In genomic region chr7:20430664-20431063, GRCh38 we compare ENCODE assay signal across 24 cellular contexts.
A peak's percentile ranks its signal among the peaks of the same experiment; 100 is the strongest.
DNase-seq lines count a peak whose midpoint lies in the region; ATAC-seq and TF ChIP-seq lines count a peak whose summit lies in the region.
"Had no signal": no experiment of that assay in that cellular context is flagged by ENCODE, and none has a peak within 500 bp of the region (broad histone marks: within the 10 kb centered on the region; RNA-seq: fewer than 3 reads in every experiment).

No MANE protein-coding gene starts in this region.

- no peak overlapping the region for H3K18ac ChIP-seq in mesenchymal stem cell (ENCODE audit: low read depth in 1 of 2, low read length in 2 of 2)

- H3K27ac ChIP-seq in PC-9 (no peak overlapping the region), SK-N-SH (ENCODE audit: low read depth in 2 of 2, low read length in 1 of 2) (no peak overlapping the region), mesenchymal stem cell (ENCODE audit: low read length, poor library complexity, severe bottlenecking) (peak overlapping the region; percentile 81)
- H3K27ac ChIP-seq: BLaER1 had no signal

- H3K27ac Mint-ChIP-seq in activated CD4-positive, alpha-beta T cell treated with anti-CD3 and anti-CD28 coated beads, Interleukin-2, amount 10 ng/mL, durations not matched to agents 24 days and 14 days, result no peak overlapping the region
- H3K27ac Mint-ChIP-seq: CD14-positive monocyte; CD4-positive, alpha-beta memory T cell; CD4-positive, CD25-positive, alpha-beta regulatory T cell; CD8-positive, alpha-beta memory T cell had no signal

- TF ChIP-seq EP300 in SK-N-SH (IDR thresholded peaks at IDR 0.05; ENCODE audit: borderline replicate concordance in 1 of 2, low read depth in 1 of 2, low read length in 1 of 2), result peak in 1 of 2 experiments; percentile 81; a peak in 2 of 4 replicates

- no peak overlapping the region for H3K23ac ChIP-seq in mesenchymal stem cell (ENCODE audit: low read length in 2 of 2)

- no peak overlapping the region for H2BK120ac ChIP-seq in mesenchymal stem cell (ENCODE audit: low read depth, low read length)

- no peak overlapping the region for H4K91ac ChIP-seq in mesenchymal stem cell (ENCODE audit: low read length)

- H3K9me2 ChIP-seq in PC-9 (ENCODE audit: insufficient read depth) (no peaks in the 10 kb centered on the region), SK-N-SH (no peaks in the 10 kb centered on the region)

- BruUV-seq in PC-9 (replicated peaks; lab: Mats Ljungman, UMichigan), result no TSS peak

- H3K4me1 ChIP-seq in PC-9 (replicated peaks; ENCODE audit: insufficient read depth), result no peaks in the 10 kb centered on the region
- H3K4me1 ChIP-seq in SK-N-SH (ENCODE audit: control insufficient read depth in 1 of 2, insufficient read depth in 2 of 2, low read depth in 1 of 2, low read length in 1 of 2), result peaks cover 0 to 20% of the 10 kb centered on the region in 2 experiments; a peak in 2 of 4 replicates
- H3K4me1 ChIP-seq in mesenchymal stem cell (ENCODE audit: control insufficient read depth, insufficient read depth, low read depth, low read length), result peaks cover 2% of the 10 kb centered on the region
- H3K4me1 ChIP-seq: BLaER1 had no signal

- H3K9me3 Mint-ChIP-seq in activated CD4-positive, alpha-beta T cell treated with anti-CD3 and anti-CD28 coated beads, Interleukin-2, amount 10 ng/mL, durations not matched to agents 24 days and 14 days, result no peaks in the 10 kb centered on the region

- H3K79me2 ChIP-seq in PC-9 (ENCODE audit: low read depth) (no peaks in the 10 kb centered on the region), SK-N-SH (ENCODE audit: insufficient read depth) (no peaks in the 10 kb centered on the region)

- H3K4me3 Mint-ChIP-seq in activated CD4-positive, alpha-beta T cell treated with anti-CD3 and anti-CD28 coated beads, Interleukin-2, amount 10 ng/mL, durations not matched to agents 24 days and 14 days, result no peak overlapping the region
- H3K4me3 Mint-ChIP-seq: CD14-positive monocyte; CD4-positive, alpha-beta memory T cell; CD4-positive, CD25-positive, alpha-beta regulatory T cell; CD8-positive, alpha-beta memory T cell had no signal

- H3K36me3 ChIP-seq in PC-9 (ENCODE audit: low read depth) (no peaks in the 10 kb centered on the region), SK-N-SH (replicated peaks in 1 of 2; ENCODE audit: control insufficient read depth in 1 of 2, insufficient read depth in 2 of 2, low read length in 1 of 2) (no peaks in the 10 kb centered on the region), mesenchymal stem cell (ENCODE audit: control insufficient read depth in 1 of 2, insufficient read depth in 2 of 2, low read depth in 1 of 2, low read length in 2 of 2) (no peaks in the 10 kb centered on the region)
- H3K36me3 ChIP-seq: BE2C, BLaER1 had no signal

- no peak overlapping the region for H3K14ac ChIP-seq in mesenchymal stem cell (ENCODE audit: low read length in 2 of 2)

- no peak for ATAC-seq in HG02588 (IDR thresholded peaks at IDR 0.05; ENCODE audit: unreplicated experiment)

- H2BK15ac ChIP-seq in mesenchymal stem cell (ENCODE audit: low read depth, poor library complexity, severe bottlenecking), result no peak overlapping the region

- H2AK5ac ChIP-seq in mesenchymal stem cell (ENCODE audit: low read length, severe bottlenecking), result no peak overlapping the region

- TF ChIP-seq RAD21 in SK-N-SH (IDR thresholded peaks at IDR 0.05; ENCODE audit: low read length), result no peak

- no peak for DNase-seq in PC-9
- peak; percentile 22 for DNase-seq in SK-N-SH
- DNase-seq in mesenchymal stem cell, result no peak
- no peak for DNase-seq in ecto neural progenitor cell (ENCODE audit: low spot score)
- DNase-seq in NK-92 (lab: John Stamatoyannopoulos, UW; ENCODE audit: unreplicated experiment), result no peak
- DNase-seq in activated CD4-positive, alpha-beta T cell treated with anti-CD3 and anti-CD28 coated beads, Interleukin-2, amount 10 ng/mL, durations not matched to agents 24 days and 14 days, result no peak
- DNase-seq: 8988T; ACHN; BE2C; C1 segment of cervical spinal cord; CD4-positive, alpha-beta memory T cell; CD4-positive, CD25-positive, alpha-beta regulatory T cell; CD8-positive, alpha-beta memory T cell; COR-L47; DMS 273 treated with DMSO at 0.1 percent for 48 hours; DMS153; DMS53; DMS79; DND-41; EL; GDM1 had no signal

- H3K4me3 ChIP-seq in PC-9 (no peak overlapping the region), SK-N-SH (ENCODE audit: low read depth in 2 of 2, low read length in 1 of 2) (no peak overlapping the region), mesenchymal stem cell (ENCODE audit: insufficient read depth in 1 of 2, low read depth in 1 of 2, low read length in 2 of 2) (no peak overlapping the region)
- H3K4me3 ChIP-seq: BLaER1 had no signal

- no peak overlapping the region for H3K4ac ChIP-seq in mesenchymal stem cell (ENCODE audit: low read depth in 1 of 2, low read length in 2 of 2)

- H3F3A ChIP-seq in PC-9 (ENCODE audit: insufficient read depth, low read depth), result no peaks in the 10 kb centered on the region
- H3F3A ChIP-seq in SK-N-SH (replicated peaks; ENCODE audit: insufficient read depth), result no peaks in the 10 kb centered on the region

- H2AFZ ChIP-seq in PC-9, result peak overlapping the region; percentile 12; the same call in 1 of the 2 replicates
- H2AFZ ChIP-seq in SK-N-SH (ENCODE audit: low read depth), result no peak overlapping the region
- no peak overlapping the region for H2AFZ ChIP-seq in mesenchymal stem cell (ENCODE audit: low read depth, low read length)

- POLR2A ChIA-PET in PC-9 (lab: Charles Lee; ENCODE audit: unreplicated experiment) (no interaction called here), SK-N-SH (lab: Yijun Ruan, JAX) (interaction anchor here (0.8 kb wide), 1 partner anchor 9 kb away, joined by 3 read pairs; no protein-coding TSS in a partner anchor)

- H4K20me1 ChIP-seq in PC-9 (ENCODE audit: insufficient read depth) (no peaks in the 10 kb centered on the region), SK-N-SH (ENCODE audit: insufficient read depth) (no peaks in the 10 kb centered on the region)
- H4K20me1 ChIP-seq: BLaER1 had no signal

- H2BK5ac ChIP-seq in mesenchymal stem cell (ENCODE audit: low read depth, low read length, poor library complexity, severe bottlenecking), result no peak overlapping the region

- no peaks in the 10 kb centered on the region for H3K4me1 Mint-ChIP-seq in activated CD4-positive, alpha-beta T cell treated with anti-CD3 and anti-CD28 coated beads, Interleukin-2, amount 10 ng/mL, durations not matched to agents 24 days and 14 days
- H3K4me1 Mint-ChIP-seq: CD14-positive monocyte; CD4-positive, alpha-beta memory T cell; CD4-positive, CD25-positive, alpha-beta regulatory T cell; CD8-positive, alpha-beta memory T cell had no signal

- H3K9me3 ChIP-seq in PC-9 (ENCODE audit: insufficient read depth, low read depth) (peaks cover 5% of the 10 kb centered on the region; the same call in 1 of the 2 replicates), SK-N-SH (no peaks in the 10 kb centered on the region), mesenchymal stem cell (ENCODE audit: control insufficient read depth, low read length) (no peaks in the 10 kb centered on the region)
- H3K9me3 ChIP-seq: BE2C, BLaER1 had no signal

- WGBS in SK-N-SH (ENCODE audit: low lambda C conversion rate), result 13% methylated on average over 3 of the region's 3 CpGs
- 89% methylated on average over 1 of the region's 3 CpGs for WGBS in mesenchymal stem cell

- H2BK12ac ChIP-seq in mesenchymal stem cell (ENCODE audit: low read length in 2 of 2), result no peak overlapping the region

- H3K9ac ChIP-seq in SK-N-SH (no peak overlapping the region), mesenchymal stem cell (ENCODE audit: low read length) (no peak overlapping the region)
- H3K9ac ChIP-seq: BLaER1 had no signal

- intact Hi-C loops in PC-9 (cut with micrococcal nuclease; ENCODE audit: unreplicated experiment), result no loop called here
- intact Hi-C loops in activated CD4-positive, alpha-beta T cell treated with anti-CD3 and anti-CD28 coated beads, Interleukin-2, amount 10 ng/mL, durations not matched to agents 24 days and 14 days (cut with micrococcal nuclease), result no loop called here

- H3K27me3 ChIP-seq in PC-9 (ENCODE audit: insufficient read depth, low read depth) (no peaks in the 10 kb centered on the region), SK-N-SH (ENCODE audit: insufficient read depth) (no peaks in the 10 kb centered on the region), mesenchymal stem cell (ENCODE audit: control insufficient read depth in 1 of 2, insufficient read depth in 1 of 2, low read length in 2 of 2) (no peaks in the 10 kb centered on the region)
- H3K27me3 ChIP-seq: BE2C, BLaER1 had no signal

- H3K27me3 Mint-ChIP-seq in activated CD4-positive, alpha-beta T cell treated with anti-CD3 and anti-CD28 coated beads, Interleukin-2, amount 10 ng/mL, durations not matched to agents 24 days and 14 days, result no peaks in the 10 kb centered on the region
- H3K27me3 Mint-ChIP-seq: CD4-positive, alpha-beta memory T cell; CD4-positive, CD25-positive, alpha-beta regulatory T cell; CD8-positive, alpha-beta memory T cell had no signal

- no peaks in the 10 kb centered on the region for H3K36me3 Mint-ChIP-seq in activated CD4-positive, alpha-beta T cell treated with anti-CD3 and anti-CD28 coated beads, Interleukin-2, amount 10 ng/mL, durations not matched to agents 24 days and 14 days (ENCODE audit: low read depth)
- H3K36me3 Mint-ChIP-seq: CD14-positive monocyte; CD4-positive, alpha-beta memory T cell; CD4-positive, CD25-positive, alpha-beta regulatory T cell; CD8-positive, alpha-beta memory T cell had no signal

- TF ChIP-seq CTCF in PC-9 (conservative IDR thresholded peaks at IDR 0.05) (no peak), SK-N-SH (IDR thresholded peaks at IDR 0.05) (no peak)

- no peaks in the 10 kb centered on the region for H3K79me1 ChIP-seq in mesenchymal stem cell (replicated peaks; ENCODE audit: low read length, poor library complexity, severe bottlenecking)

- no peak overlapping the region for H3K4me2 ChIP-seq in PC-9
- H3K4me2 ChIP-seq in SK-N-SH, result no peak overlapping the region
- no peak overlapping the region for H3K4me2 ChIP-seq in mesenchymal stem cell (ENCODE audit: low read length, poor library complexity, severe bottlenecking)
- H3K4me2 ChIP-seq: BLaER1 had no signal

- no peak overlapping the region for H4K8ac ChIP-seq in mesenchymal stem cell (ENCODE audit: low read length)

- CTCF ChIA-PET in PC-9 (lab: Charles Lee) (no interaction called here), SK-N-SH (lab: Yijun Ruan, JAX) (interaction anchor here (1.3 to 2.1 kb wide), 4 partner anchors 11 to 258 kb away, joined by 4 to 6 read pairs (median 4); no protein-coding TSS in a partner anchor)

TF ChIP-seq in SK-N-SH, 30 proteins besides CTCF, POLR2A, EP300 and RAD21:
- TF ChIP-seq CHD2 (IDR thresholded peaks at IDR 0.05; ENCODE audit: low read length, partially characterized antibody), result peak; percentile 8
- TF ChIP-seq SMC3 (IDR thresholded peaks at IDR 0.05; ENCODE audit: low read depth, low read length), result no peak
- peak; percentile 20; the same call in 1 of the 2 replicates for TF ChIP-seq POLR2AphosphoS5 (IDR thresholded peaks at IDR 0.05; ENCODE audit: low read depth, low read length)
- TF ChIP-seq TCF12 (IDR thresholded peaks at IDR 0.05), result peak; percentile 37
- peak; percentile 62 for TF ChIP-seq GATA2 (CRISPR knock-in tag; IDR thresholded peaks at IDR 0.05)
- peak; percentile 35; the same call in 1 of the 2 replicates for TF ChIP-seq RCOR1 (IDR thresholded peaks at IDR 0.05; ENCODE audit: low read length)
TF ChIP-seq in SK-N-SH: peak in this region for 5.
